In genomic region chr17:61507667-61508066, GRCh38 we compare ENCODE assay signal across 37 cellular contexts. TPM values are rescaled to one million over a fixed set of nuclear protein-coding genes. Genes with fewer than 3 reads are reported as not detected.
"Had no signal": no experiment of that assay in that cellular context is flagged by ENCODE, and none has a peak within 500 bp of the region (broad histone marks: within the 10 kb centered on the region; RNA-seq: fewer than 3 reads in every experiment).

No MANE protein-coding gene starts in this region.

- DNase-seq: MG63, MM.1S, MV-4-11, NCI-H1048, NCI-H1092, NCI-H1092 treated with DMSO at 0.1 percent for 48 hours, NCI-H1105, NCI-H1105 treated with DMSO at 0.1 percent for 48 hours, NCI-H1417, NCI-H1417 treated with DMSO at 0.1 percent for 48 hours, NCI-H1436, NCI-H1436 treated with DMSO at 0.1 percent for 48 hours, NCI-H146, NCI-H1694, NCI-H1694 treated with DMSO at 0.1 percent for 48 hours, NCI-H187, NCI-H187 treated with DMSO at 0.1 percent for 48 hours, NCI-H1930, NCI-H2029, NCI-H2029 treated with DMSO at 0.1 percent for 48 hours, NCI-H2081, NCI-H2081 treated with DMSO at 0.1 percent for 48 hours, NCI-H2107, NCI-H2171, NCI-H2171 treated with DMSO at 0.1 percent for 48 hours, NCI-H2227 treated with DMSO at 0.1 percent for 48 hours, NCI-H226, NCI-H345, NCI-H446, NCI-H446 treated with DMSO at 0.1 percent for 48 hours, NCI-H510A, NCI-H510A treated with DMSO at 0.1 percent for 48 hours, NCI-H524, NCI-H524 treated with DMSO at 0.1 percent for 48 hours, NCI-H526 had no signal

- H3K36me3 ChIP-seq: MG63 had no signal

- H3K9me3 ChIP-seq: MG63 had no signal

- H3K4me3 ChIP-seq: MG63 had no signal

RNA-seq across cellular contexts. Expression of gene TBX4, which starts 55.4 kb away (rescaled TPM):
- total RNA-seq: LHCN-M2, MCF 10A had no signal
